Comparison of ENCODE assay signal across 1 cellular context in genomic region chr3:196268270-196269163, GRCh38.
TF ChIP-seq lines count a peak whose summit lies in the region.

No MANE protein-coding gene starts in this region.

TF ChIP-seq in endothelial cell of umbilical vein, 7 proteins besides CTCF, POLR2A, EP300 and RAD21:
- TF ChIP-seq MAX (IDR thresholded peaks at IDR 0.05; ENCODE audit: insufficient read depth, insufficient read length): no peak
- TF ChIP-seq JUN (IDR thresholded peaks at IDR 0.05; ENCODE audit: borderline replicate concordance, insufficient read depth, insufficient read length, low read depth): no peak
- TF ChIP-seq POLR2AphosphoS5 (IDR thresholded peaks at IDR 0.05; ENCODE audit: insufficient read depth, low read depth, low read length): no peak
- TF ChIP-seq MYC (IDR thresholded peaks at IDR 0.05; ENCODE audit: low read depth, low read length): no peak
- no peak for TF ChIP-seq EZH2 (IDR thresholded peaks at IDR 0.05; ENCODE audit: borderline replicate concordance, low read depth, low read length, severe bottlenecking)
- TF ChIP-seq GATA2 (IDR thresholded peaks at IDR 0.05; ENCODE audit: insufficient read depth, insufficient read length, low read depth, low read length): no peak
- TF ChIP-seq FOS (IDR thresholded peaks at IDR 0.05; ENCODE audit: borderline replicate concordance, insufficient read depth, low read length): no peak
